Comparison of ENCODE assay signal across 18 cellular contexts in the genomic region with DNA sequence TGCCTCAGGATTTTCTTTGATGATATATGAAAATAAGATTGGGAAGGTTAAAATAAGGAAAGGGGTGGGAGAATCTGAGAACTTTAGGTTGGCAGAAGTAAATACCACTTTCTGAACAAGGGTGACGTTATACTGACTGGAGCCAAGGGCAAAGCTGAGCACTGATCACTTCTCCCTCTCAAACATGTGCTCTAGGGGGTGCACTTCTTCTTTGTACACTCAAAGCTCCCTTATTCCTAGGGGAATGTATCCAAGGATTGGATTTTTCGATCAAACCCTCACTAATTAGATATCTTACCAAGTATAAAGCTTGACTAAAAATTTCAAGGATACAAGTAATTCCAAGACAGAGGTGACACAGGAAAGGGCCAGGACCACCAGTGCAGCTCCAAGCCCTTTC.
A peak's percentile ranks its signal among the peaks of the same experiment; 100 is the strongest.
DNase-seq lines count a peak whose midpoint lies in the region; ATAC-seq and TF ChIP-seq lines count a peak whose summit lies in the region.
"Had no signal": no experiment of that assay in that cellular context is flagged by ENCODE, and none has a peak within 500 bp of the region (broad histone marks: within the 10 kb centered on the region; RNA-seq: fewer than 3 reads in every experiment).

No MANE protein-coding gene starts in this region.

- H3K9ac ChIP-seq in neural progenitor cell, result no peak overlapping the region

- no peak overlapping the region for H3K4me2 ChIP-seq in GM23338
- H3K4me2 ChIP-seq in neural progenitor cell, result no peak overlapping the region

- intact Hi-C loops in dorsolateral prefrontal cortex (cut with DNase I), result no loop called here
- intact Hi-C loops in right cardiac atrium (cut with DNase I), result no loop called here
- intact Hi-C loops in activated CD4-positive, alpha-beta memory T cell treated with anti-CD3 and anti-CD28 coated beads for 36 hours (cut with micrococcal nuclease), result no loop called here

- H3K27ac ChIP-seq in GM23338 (ENCODE audit: low read depth), result no peak overlapping the region
- peak overlapping the region in 17 of 59 donors; percentile 4 to 61 (median 41) for H3K27ac ChIP-seq in dorsolateral prefrontal cortex
- no peak overlapping the region for H3K27ac ChIP-seq in neural progenitor cell
- no peak overlapping the region for H3K27ac ChIP-seq in right cardiac atrium (ENCODE audit: low read length)
- H3K27ac ChIP-seq: left ventricle myocardium inferior, ovary, upper lobe of left lung had no signal

- TF ChIP-seq CTCF in GM23338 (conservative IDR thresholded peaks at IDR 0.05; ENCODE audit: low read depth in 2 of 2) (peak; percentile 41 to 62; a peak in 3 of 4 replicates), dorsolateral prefrontal cortex (IDR thresholded peaks at IDR 0.05 in 54 of 56, conservative IDR thresholded peaks at IDR 0.05 in 2 of 56; ENCODE audit: low read depth in 1 of 56, partially characterized antibody in 56 of 56) (peak in 45 of 56 donors; percentile 19 to 62 (median 39)), neural progenitor cell (IDR thresholded peaks at IDR 0.05) (peak; percentile 14), type B pancreatic cell (conservative IDR thresholded peaks at IDR 0.05) (no peak)

- H2AFZ ChIP-seq in GM23338, result no peak overlapping the region
- H2AFZ ChIP-seq in neural progenitor cell (replicated peaks), result no peak overlapping the region

- H3K4me1 ChIP-seq in GM23338 (ENCODE audit: insufficient read depth) (no peaks in the 10 kb centered on the region), neural progenitor cell (no peaks in the 10 kb centered on the region), right cardiac atrium (ENCODE audit: control insufficient read depth, insufficient read depth, low read length) (no peaks in the 10 kb centered on the region)
- H3K4me1 ChIP-seq: left ventricle myocardium inferior, upper lobe of left lung had no signal

- H3K27ac Mint-ChIP-seq in GM23338 (no peak overlapping the region), neural progenitor cell (no peak overlapping the region), type B pancreatic cell (no peak overlapping the region)
- H3K27ac Mint-ChIP-seq in activated CD4-positive, alpha-beta memory T cell treated with anti-CD3 and anti-CD28 coated beads for 36 hours, result no peak overlapping the region
- H3K27ac Mint-ChIP-seq: activated naive CD8-positive, alpha-beta T cell treated with anti-CD3 and anti-CD28 coated beads, Interleukin-2, amount 10 ng/mL, durations not matched to agents 7 days and 5 days; CD14-positive monocyte; stimulated activated memory B cell treated with anti-CD40 and anti-IgM and Interleukin-4, amounts not matched to agents 10 μg/mL and 1 μg/mL and 100 μg/mL, for 72 hours had no signal

- DNase-seq in GM23338 (ENCODE audit: low spot score) (peak; percentile 23), NCI-H69 (lab: John Stamatoyannopoulos, UW) (peak; percentile 5), dorsolateral prefrontal cortex (no peak), neural progenitor cell (ENCODE audit: low spot score) (no peak), right cardiac atrium (no peak), NCI-H2171 treated with DMSO at 0.1 percent for 48 hours (lab: John Stamatoyannopoulos, UW) (no peak), type B pancreatic cell (ENCODE audit: extremely low spot score, unreplicated experiment) (no peak)
- DNase-seq in activated CD4-positive, alpha-beta memory T cell treated with anti-CD3 and anti-CD28 coated beads for 36 hours, result no peak
- DNase-seq: activated CD4-positive, alpha-beta T cell treated with anti-CD3 and anti-CD28 coated beads, Interleukin-2, amount 50 U/mL, for 1 hour; activated naive CD8-positive, alpha-beta T cell treated with anti-CD3 and anti-CD28 coated beads, Interleukin-2, amount 10 ng/mL, durations not matched to agents 7 days and 5 days; activated T-cell treated with anti-CD3 and anti-CD28 coated beads, Interleukin-2, amount 50 U/mL, for 4 hours; effector CD4-positive, alpha-beta T cell; left ventricle myocardium inferior; NCI-H1436 treated with DMSO at 0.1 percent for 48 hours; ovary; upper lobe of left lung had no signal

- no peaks in the 10 kb centered on the region for H3K9me3 ChIP-seq in neural progenitor cell (ENCODE audit: low read depth)
- no peaks in the 10 kb centered on the region for H3K9me3 ChIP-seq in right cardiac atrium (ENCODE audit: control insufficient read depth, low read length)
- H3K9me3 ChIP-seq: left ventricle myocardium inferior, ovary, upper lobe of left lung had no signal

- H3K27me3 Mint-ChIP-seq in GM23338 (ENCODE audit: insufficient read depth, low read depth, poor library complexity) (peaks cover 6% of the 10 kb centered on the region), neural progenitor cell (ENCODE audit: insufficient read depth, low read depth) (no peaks in the 10 kb centered on the region), type B pancreatic cell (no peaks in the 10 kb centered on the region)
- H3K27me3 Mint-ChIP-seq in activated CD4-positive, alpha-beta memory T cell treated with anti-CD3 and anti-CD28 coated beads for 36 hours, result peaks cover 19% of the 10 kb centered on the region

- no peaks in the 10 kb centered on the region for H4K20me1 ChIP-seq in GM23338 (replicated peaks; ENCODE audit: insufficient read depth)
- no peaks in the 10 kb centered on the region for H4K20me1 ChIP-seq in neural progenitor cell (ENCODE audit: low read depth)

- H3K4me3 ChIP-seq in GM23338 (no peak overlapping the region), dorsolateral prefrontal cortex (no peak overlapping the region), neural progenitor cell (no peak overlapping the region), right cardiac atrium (ENCODE audit: low read length) (no peak overlapping the region)
- H3K4me3 ChIP-seq: left ventricle myocardium inferior, ovary, upper lobe of left lung had no signal

- no peaks in the 10 kb centered on the region for H3K27me3 ChIP-seq in GM23338 (ENCODE audit: insufficient read depth)
- no peaks in the 10 kb centered on the region for H3K27me3 ChIP-seq in dorsolateral prefrontal cortex
- H3K27me3 ChIP-seq in neural progenitor cell, result no peaks in the 10 kb centered on the region
- H3K27me3 ChIP-seq in right cardiac atrium (ENCODE audit: control insufficient read depth, insufficient read depth), result no peaks in the 10 kb centered on the region
- H3K27me3 ChIP-seq: ovary, upper lobe of left lung had no signal

- 72% methylated on average over 2 of the region's 2 CpGs for WGBS in right cardiac atrium

- 0 out of 2 replicates have a peak, but pooled peaks cover 2% of the 10 kb centered on the region for H3K9me2 ChIP-seq in GM23338 (ENCODE audit: insufficient read depth)

- H3K79me2 ChIP-seq in GM23338 (replicated peaks; ENCODE audit: insufficient read depth) (no peaks in the 10 kb centered on the region), neural progenitor cell (ENCODE audit: low read depth) (no peaks in the 10 kb centered on the region)

- H3F3A ChIP-seq in GM23338 (replicated peaks; ENCODE audit: low read depth), result no peaks in the 10 kb centered on the region
- H3F3A ChIP-seq in neural progenitor cell (ENCODE audit: low read depth), result no peaks in the 10 kb centered on the region

- H3K4me1 Mint-ChIP-seq in GM23338, result no peaks in the 10 kb centered on the region; the same call in 2 of the 3 replicates
- peaks cover 8% of the 10 kb centered on the region for H3K4me1 Mint-ChIP-seq in neural progenitor cell
- no peaks in the 10 kb centered on the region for H3K4me1 Mint-ChIP-seq in type B pancreatic cell (ENCODE audit: unreplicated experiment)
- peaks cover 11% of the 10 kb centered on the region for H3K4me1 Mint-ChIP-seq in activated CD4-positive, alpha-beta memory T cell treated with anti-CD3 and anti-CD28 coated beads for 36 hours (ENCODE audit: low read depth)
- H3K4me1 Mint-ChIP-seq: stimulated activated memory B cell treated with anti-CD40 and anti-IgM and Interleukin-4, amounts not matched to agents 10 μg/mL and 1 μg/mL and 100 μg/mL, for 72 hours had no signal

- CTCF ChIA-PET in activated CD4-positive, alpha-beta memory T cell treated with anti-CD3 and anti-CD28 coated beads for 36 hours (lab: Charles Lee), result no interaction called here

- H3K9me3 Mint-ChIP-seq in GM23338 (no peaks in the 10 kb centered on the region), neural progenitor cell (no peaks in the 10 kb centered on the region), type B pancreatic cell (no peaks in the 10 kb centered on the region)
- no peaks in the 10 kb centered on the region for H3K9me3 Mint-ChIP-seq in activated CD4-positive, alpha-beta memory T cell treated with anti-CD3 and anti-CD28 coated beads for 36 hours
- H3K9me3 Mint-ChIP-seq: activated naive CD8-positive, alpha-beta T cell treated with anti-CD3 and anti-CD28 coated beads, Interleukin-2, amount 10 ng/mL, durations not matched to agents 7 days and 5 days; activated T-cell treated with anti-CD3 and anti-CD28 coated beads, Interleukin-2, amount 50 U/mL, for 4 hours; stimulated activated memory B cell treated with anti-CD40 and anti-IgM and Interleukin-4, amounts not matched to agents 10 μg/mL and 1 μg/mL and 100 μg/mL, for 72 hours had no signal

- H3K36me3 Mint-ChIP-seq in GM23338 (ENCODE audit: low read depth), result no peaks in the 10 kb centered on the region
- peaks cover 17% of the 10 kb centered on the region for H3K36me3 Mint-ChIP-seq in neural progenitor cell
- H3K36me3 Mint-ChIP-seq in type B pancreatic cell, result peaks cover 29% of the 10 kb centered on the region
- no peaks in the 10 kb centered on the region for H3K36me3 Mint-ChIP-seq in activated CD4-positive, alpha-beta memory T cell treated with anti-CD3 and anti-CD28 coated beads for 36 hours
- H3K36me3 Mint-ChIP-seq: activated naive CD8-positive, alpha-beta T cell treated with anti-CD3 and anti-CD28 coated beads, Interleukin-2, amount 10 ng/mL, durations not matched to agents 7 days and 5 days; CD14-positive monocyte; stimulated activated memory B cell treated with anti-CD40 and anti-IgM and Interleukin-4, amounts not matched to agents 10 μg/mL and 1 μg/mL and 100 μg/mL, for 72 hours had no signal

- no peak overlapping the region for H3K4me3 Mint-ChIP-seq in GM23338
- no peak overlapping the region for H3K4me3 Mint-ChIP-seq in neural progenitor cell
- no peak overlapping the region for H3K4me3 Mint-ChIP-seq in type B pancreatic cell
- no peak overlapping the region for H3K4me3 Mint-ChIP-seq in activated CD4-positive, alpha-beta memory T cell treated with anti-CD3 and anti-CD28 coated beads for 36 hours
- H3K4me3 Mint-ChIP-seq: activated naive CD8-positive, alpha-beta T cell treated with anti-CD3 and anti-CD28 coated beads, Interleukin-2, amount 10 ng/mL, durations not matched to agents 7 days and 5 days; activated T-cell treated with anti-CD3 and anti-CD28 coated beads, Interleukin-2, amount 50 U/mL, for 4 hours; CD14-positive monocyte; stimulated activated memory B cell treated with anti-CD40 and anti-IgM and Interleukin-4, amounts not matched to agents 10 μg/mL and 1 μg/mL and 100 μg/mL, for 72 hours had no signal

- POLR2A ChIA-PET in activated CD4-positive, alpha-beta memory T cell treated with anti-CD3 and anti-CD28 coated beads for 36 hours (lab: Charles Lee), result no interaction called here

- H3K36me3 ChIP-seq in GM23338 (ENCODE audit: insufficient read depth), result no peaks in the 10 kb centered on the region
- H3K36me3 ChIP-seq in neural progenitor cell, result no peaks in the 10 kb centered on the region
- H3K36me3 ChIP-seq: ovary had no signal

- peak; percentile 81 for ATAC-seq in GM23338
- ATAC-seq in right cardiac atrium, result no peak
- ATAC-seq: activated T-cell treated with anti-CD3 and anti-CD28 coated beads, Interleukin-2, amount 50 U/mL, for 4 hours; stimulated activated memory B cell treated with anti-CD40 and anti-IgM and Interleukin-4, amounts not matched to agents 10 μg/mL and 1 μg/mL and 100 μg/mL, for 72 hours had no signal

Comparison
In these comparisons a context has a peak if more than half of its experiments do, and no peak if none do; other contexts are left out.
1. DNase-seq: peak in GM23338 (single experiment) and NCI-H69 (single experiment); none in dorsolateral prefrontal cortex (0 of 10), neural progenitor cell (single experiment), right cardiac atrium (0 of 3), NCI-H2171 treated with DMSO at 0.1 percent for 48 hours (single experiment), type B pancreatic cell (single experiment) and activated CD4-positive, alpha-beta memory T cell treated with anti-CD3 and anti-CD28 coated beads for 36 hours (single experiment).